1 cellular context compared by ENCODE assay signal in genomic region chr10:22489975-22490374, GRCh38.
TF ChIP-seq lines count a peak whose summit lies in the region.

No MANE protein-coding gene starts in this region.

TF ChIP-seq in GM12878, 131 proteins besides CTCF, POLR2A, EP300 and RAD21 (continued from another document):
- TF ChIP-seq RUNX3 (IDR thresholded peaks at IDR 0.05; ENCODE audit: low read length) (peak; percentile 69; the same call in 1 of the 2 replicates), SMAD5 (IDR thresholded peaks at IDR 0.05; ENCODE audit: low read depth) (no peak), ZNF217 (IDR thresholded peaks at IDR 0.05) (no peak)
